In the genomic region with DNA sequence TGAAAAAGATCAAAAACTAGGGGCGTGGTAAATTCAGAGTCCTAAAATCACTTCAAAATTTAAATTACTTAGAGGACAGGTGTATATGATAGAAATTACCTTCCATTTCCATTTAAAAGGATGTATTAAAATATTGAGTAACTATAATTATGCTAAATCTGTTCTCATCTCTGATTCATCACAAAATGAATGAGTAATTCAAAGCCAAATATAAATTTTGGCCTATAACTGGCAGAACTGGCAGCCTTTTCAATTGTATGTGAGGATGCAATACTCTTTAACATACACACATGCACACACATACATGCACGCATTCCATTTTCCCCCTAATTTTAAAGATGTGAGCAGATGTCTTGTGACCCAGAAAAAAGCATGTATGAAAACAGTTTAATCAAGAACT, we compare ENCODE assay signal across 21 cellular contexts.
"Had no signal": no experiment of that assay in that cellular context is flagged by ENCODE, and none has a peak within 500 bp of the region (broad histone marks: within the 10 kb centered on the region; RNA-seq: fewer than 3 reads in every experiment).

No MANE protein-coding gene starts in this region.

- ATAC-seq: naive thymus-derived CD8-positive, alpha-beta T cell; pancreas; right cardiac atrium; sciatic nerve; stimulated activated effector memory CD8-positive, alpha-beta T cell treated with anti-CD3 and anti-CD28 coated beads, Interleukin-12 subunit alpha, Interleukin-12 subunit beta, amount 100 ng/mL, for 72 hours; stimulated activated naive CD8-positive, alpha-beta T cell treated with anti-CD3 and anti-CD28 coated beads, Interleukin-15, amount 100 ng/mL, for 72 hours had no signal

- DNase-seq: hypothalamus; immature natural killer cell; left ventricle myocardium inferior; naive thymus-derived CD8-positive, alpha-beta T cell; nucleus accumbens; pancreas; posterior cingulate gyrus; retina; right cardiac atrium; stimulated activated CD4-positive, alpha-beta T cell treated with anti-CD3 and anti-CD28 coated beads, Interleukin-4, amount 100 ng/mL, for 24 hours; stimulated activated naive CD4-positive, alpha-beta T cell treated with Interleukin-2 at 50 U/mL for 16 hours; stimulated activated naive CD8-positive, alpha-beta T cell treated with anti-CD3 and anti-CD28 coated beads, Interleukin-15, amount 100 ng/mL, for 72 hours; substantia nigra; transverse colon; upper lobe of left lung had no signal

- H3K27ac ChIP-seq: left ventricle myocardium inferior, pancreas, prostate gland, skin epidermis, transverse colon, upper lobe of left lung, vagina had no signal

- H3K4me1 ChIP-seq: pancreas, prostate gland, transverse colon, upper lobe of left lung, vagina had no signal

- H3K27me3 ChIP-seq: pancreas, transverse colon, upper lobe of left lung, vagina had no signal

- H3K4me3 ChIP-seq: left ventricle myocardium inferior, lung, pancreas, prostate gland, skin epidermis, transverse colon, upper lobe of left lung, vagina had no signal

- H3K36me3 ChIP-seq: left ventricle myocardium inferior, pancreas, prostate gland, transverse colon, upper lobe of left lung, vagina had no signal

- H3K9me3 ChIP-seq: left ventricle myocardium inferior, pancreas, prostate gland, transverse colon, upper lobe of left lung, vagina had no signal
